26 cellular contexts compared by ENCODE assay signal in genomic region chr10:35674843-35675242, GRCh38.
"Had no signal": no experiment of that assay in that cellular context is flagged by ENCODE, and none has a peak within 500 bp of the region (broad histone marks: within the 10 kb centered on the region; RNA-seq: fewer than 3 reads in every experiment).

No MANE protein-coding gene starts in this region.

- H3K9me3 ChIP-seq: lower lobe of right lung, pancreas, prostate gland, thyroid gland, transverse colon, upper lobe of left lung had no signal

- DNase-seq: hippocampal formation; kidney glomerular epithelial cell; left cardiac atrium; lower lobe of right lung; mammary epithelial cell; mesenchymal stem cell; naive thymus-derived CD8-positive, alpha-beta T cell; nucleus accumbens; pancreas; posterior cingulate gyrus; retina; right cardiac atrium; stimulated activated CD4-positive, alpha-beta T cell treated with anti-CD3 and anti-CD28 coated beads, Interleukin-12 subunit alpha, Interleukin-12 subunit beta, amount 100 ng/mL, for 4 hours; stimulated activated CD4-positive, alpha-beta T cell treated with anti-CD3 and anti-CD28 coated beads, Interleukin-15, amount 100 ng/mL, for 24 hours; stimulated activated CD4-positive, alpha-beta T cell treated with anti-CD3 and anti-CD28 coated beads, Interleukin-2, amount 100 ng/mL, for 24 hours; stimulated activated CD4-positive, alpha-beta T cell treated with anti-CD3 and anti-CD28 coated beads, Interleukin-4, amount 100 ng/mL, for 1 hour; stimulated activated naive B cell treated with anti-CD40 and anti-IgM and Interleukin-4, amounts not matched to agents 10 μg/mL and 1 μg/mL and 100 μg/mL, for 72 hours; substantia nigra; thyroid gland; transverse colon; upper lobe of left lung had no signal

- H3K27me3 ChIP-seq: pancreas, thyroid gland, transverse colon, upper lobe of left lung had no signal

- H3K27ac ChIP-seq: lower lobe of right lung, pancreas, prostate gland, skin epidermis, thyroid gland, transverse colon, upper lobe of left lung had no signal

- FAIRE-seq: keratinocyte, pancreas had no signal

- H3K36me3 ChIP-seq: lower lobe of right lung, pancreas, prostate gland, thyroid gland, transverse colon, upper lobe of left lung had no signal

- H3K4me1 ChIP-seq: lower lobe of right lung, pancreas, prostate gland, thyroid gland, transverse colon, upper lobe of left lung had no signal

- H3K4me3 ChIP-seq: lower lobe of right lung, pancreas, prostate gland, skin epidermis, thyroid gland, transverse colon, upper lobe of left lung had no signal

- ATAC-seq: left cardiac atrium; left lobe of liver; lower lobe of right lung; naive thymus-derived CD8-positive, alpha-beta T cell; pancreas; right cardiac atrium; sciatic nerve; stimulated activated naive B cell treated with anti-CD40 and anti-IgM and Interleukin-4, amounts not matched to agents 10 μg/mL and 1 μg/mL and 100 μg/mL, for 72 hours had no signal
